Comparison of ENCODE assay signal across 25 cellular contexts in the genomic region with DNA sequence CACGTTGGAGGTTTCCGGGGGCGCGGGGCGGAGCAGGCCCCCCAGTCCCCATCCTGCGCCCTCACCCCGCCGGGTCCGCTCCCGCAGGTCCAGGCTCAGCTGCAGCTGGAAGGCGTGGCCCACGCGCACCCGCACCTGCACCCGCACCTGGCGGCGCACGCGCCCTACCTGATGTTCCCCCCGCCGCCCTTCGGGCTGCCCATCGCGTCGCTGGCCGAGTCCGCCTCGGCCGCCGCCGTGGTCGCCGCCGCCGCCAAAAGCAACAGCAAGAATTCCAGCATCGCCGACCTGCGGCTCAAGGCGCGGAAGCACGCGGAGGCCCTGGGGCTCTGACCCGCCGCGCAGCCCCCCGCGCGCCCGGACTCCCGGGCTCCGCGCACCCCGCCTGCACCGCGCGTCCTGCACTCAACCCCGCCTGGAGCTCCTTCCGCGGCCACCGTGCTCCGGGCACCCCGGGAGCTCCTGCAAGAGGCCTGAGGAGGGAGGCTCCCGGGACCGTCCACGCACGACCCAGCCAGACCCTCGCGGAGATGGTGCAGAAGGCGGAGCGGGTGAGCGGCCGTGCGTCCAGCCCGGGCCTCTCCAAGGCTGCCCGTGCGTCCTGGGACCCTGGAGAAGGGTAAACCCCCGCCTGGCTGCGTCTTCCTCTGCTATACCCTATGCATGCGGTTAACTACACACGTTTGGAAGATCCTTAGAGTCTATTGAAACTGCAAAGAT. TPM values are rescaled to one million over a fixed set of nuclear protein-coding genes. Genes with fewer than 3 reads are reported as not detected.
A peak's percentile ranks its signal among the peaks of the same experiment; 100 is the strongest.
DNase-seq lines count a peak whose midpoint lies in the region; ATAC-seq and TF ChIP-seq lines count a peak whose summit lies in the region.
"Had no signal": no experiment of that assay in that cellular context is flagged by ENCODE, and none has a peak within 500 bp of the region (broad histone marks: within the 10 kb centered on the region; RNA-seq: fewer than 3 reads in every experiment).

No MANE protein-coding gene starts in this region.

- H4K91ac ChIP-seq in neuronal stem cell (ENCODE audit: low read depth, low read length, poor library complexity): no peak overlapping the region

- H3K9me3 Mint-ChIP-seq in Caco-2 (ENCODE audit: unreplicated experiment): no peaks in the 10 kb centered on the region
- H3K9me3 Mint-ChIP-seq: activated B cell treated with CpG ODN at 0.5 μM for 24 hours; activated T-helper 17 cell treated with anti-CD3 and anti-CD28 coated beads, Interleukin-2, amount 50 U/mL, for 72 hours; memory B cell had no signal

- no peaks in the 10 kb centered on the region for H3K4me1 ChIP-seq in Caco-2
- no peaks in the 10 kb centered on the region for H3K4me1 ChIP-seq in HUES64 (ENCODE audit: insufficient read depth, low read length)
- peaks cover 0 to 3% of the 10 kb centered on the region in 2 donors for H3K4me1 ChIP-seq in neuronal stem cell (ENCODE audit: control insufficient read depth in 2 of 2, insufficient read depth in 1 of 2, low read depth in 1 of 2, low read length in 2 of 2)
- no peaks in the 10 kb centered on the region for H3K4me1 ChIP-seq in Karpas-422 (ENCODE audit: low read length)
- no peaks in the 10 kb centered on the region for H3K4me1 ChIP-seq in left lung

- H3K27ac Mint-ChIP-seq in Caco-2 (ENCODE audit: unreplicated experiment): no peak overlapping the region
- H3K27ac Mint-ChIP-seq: activated B cell treated with CpG ODN at 0.5 μM for 24 hours; activated T-helper 17 cell treated with anti-CD3 and anti-CD28 coated beads, Interleukin-2, amount 50 U/mL, for 72 hours; memory B cell; stimulated activated memory B cell treated with anti-CD40 and anti-IgM and Interleukin-4, amounts not matched to agents 10 μg/mL and 1 μg/mL and 100 μg/mL, for 72 hours had no signal

- H3K18ac ChIP-seq in neuronal stem cell (ENCODE audit: low read length): peak overlapping the region; percentile 91

- intact Hi-C loops in Caco-2 (cut with micrococcal nuclease; ENCODE audit: unreplicated experiment) (no loop called here), left lung (cut with DNase I) (no loop called here)

- H3K4me3 ChIP-seq in Caco-2 (ENCODE audit: low read depth, low read length) (peak overlapping the region; percentile 4; the same call in 1 of the 2 replicates), HUES64 (ENCODE audit: low read length) (peak overlapping the region; percentile 45), iPS-11a (ENCODE audit: low read depth, low read length) (peak overlapping the region; percentile 20), neuronal stem cell (ENCODE audit: low read length in 2 of 2) (no peak overlapping the region), Karpas-422 (ENCODE audit: low read length) (no peak overlapping the region), left lung (no peak overlapping the region)
- H3K4me3 ChIP-seq: cardiac muscle cell, dorsolateral prefrontal cortex, K562 had no signal

- peak overlapping the region; percentile 80 for H3K23ac ChIP-seq in neuronal stem cell (ENCODE audit: low read depth, low read length, poor library complexity)

- no peak overlapping the region; the same call in 1 of the 2 replicates for H3K9ac ChIP-seq in HUES64 (ENCODE audit: low read depth, low read length)
- peak overlapping the region; percentile 44 for H3K9ac ChIP-seq in neuronal stem cell (ENCODE audit: low read depth, low read length, poor library complexity)
- no peak overlapping the region for H3K9ac ChIP-seq in Karpas-422 (ENCODE audit: low read length)

- ATAC-seq in left lung (no peak), HG02884 (IDR thresholded peaks at IDR 0.05; ENCODE audit: unreplicated experiment) (no peak)
- ATAC-seq: activated T-helper 17 cell treated with anti-CD3 and anti-CD28 coated beads, Interleukin-2, amount 50 U/mL, for 72 hours; esophagus mucosa; K562; stimulated activated memory B cell treated with anti-CD40 and anti-IgM and Interleukin-4, amounts not matched to agents 10 μg/mL and 1 μg/mL and 100 μg/mL, for 72 hours had no signal

- H2BK5ac ChIP-seq in neuronal stem cell (ENCODE audit: low read length): no peak overlapping the region

- H3K4ac ChIP-seq in neuronal stem cell (ENCODE audit: low read length): no peak overlapping the region

- no peak overlapping the region for H2BK12ac ChIP-seq in neuronal stem cell (ENCODE audit: low read length)

- H3K9me3 ChIP-seq in Caco-2: no peaks in the 10 kb centered on the region
- H3K9me3 ChIP-seq in HUES64 (ENCODE audit: insufficient read depth, low read depth, low read length): no peaks in the 10 kb centered on the region
- H3K9me3 ChIP-seq in neuronal stem cell (replicated peaks in 1 of 2; ENCODE audit: control insufficient read depth in 2 of 2, insufficient read depth in 1 of 2, low read depth in 1 of 2, low read length in 2 of 2): peaks cover 0 to 11% of the 10 kb centered on the region in 2 donors
- no peaks in the 10 kb centered on the region for H3K9me3 ChIP-seq in Karpas-422 (ENCODE audit: low read length)
- H3K9me3 ChIP-seq in left lung: no peaks in the 10 kb centered on the region

- H3K36me3 ChIP-seq in Caco-2 (ENCODE audit: control insufficient read depth, insufficient read depth, low read length): no peaks in the 10 kb centered on the region
- no peaks in the 10 kb centered on the region for H3K36me3 ChIP-seq in HUES64 (ENCODE audit: insufficient read depth, low read length)
- H3K36me3 ChIP-seq in neuronal stem cell (replicated peaks in 1 of 2; ENCODE audit: control insufficient read depth in 2 of 2, insufficient read depth in 2 of 2, low read length in 2 of 2): no peaks in the 10 kb centered on the region
- no peaks in the 10 kb centered on the region for H3K36me3 ChIP-seq in Karpas-422 (ENCODE audit: insufficient read depth, low read length)
- no peaks in the 10 kb centered on the region for H3K36me3 ChIP-seq in left lung
- H3K36me3 ChIP-seq: cardiac muscle cell, tibial nerve had no signal

- peaks cover 11% of the 10 kb centered on the region for H3K27me3 Mint-ChIP-seq in Caco-2 (ENCODE audit: insufficient read depth, unreplicated experiment)

- no peaks in the 10 kb centered on the region for H3K27me3 ChIP-seq in Caco-2 (replicated peaks; ENCODE audit: control insufficient read depth, insufficient read depth, low read length)
- peaks cover 78% of the 10 kb centered on the region for H3K27me3 ChIP-seq in HUES64 (ENCODE audit: insufficient read depth, low read length)
- H3K27me3 ChIP-seq in neuronal stem cell (ENCODE audit: control insufficient read depth in 3 of 3, insufficient read depth in 3 of 3, low read depth in 1 of 3, low read length in 3 of 3): peaks cover 37 to 66% (median 40%) of the 10 kb centered on the region in 3 experiments
- no peaks in the 10 kb centered on the region for H3K27me3 ChIP-seq in Karpas-422 (ENCODE audit: low read length)
- peaks cover 23 to 64% of the 10 kb centered on the region in 2 donors for H3K27me3 ChIP-seq in left lung

- H3K79me2 ChIP-seq in Karpas-422 (ENCODE audit: low read length): no peaks in the 10 kb centered on the region

- DNase-seq in Caco-2 (no peak), neuronal stem cell (ENCODE audit: low spot score) (no peak), Karpas-422 (no peak), H4 (ENCODE audit: low spot score) (no peak), left lung (no peak)
- DNase-seq: activated B cell treated with CpG ODN at 0.5 μM for 24 hours, DMS53, NCI-H2029 treated with DMSO at 0.1 percent for 48 hours, NCI-H524 had no signal

- CTCF ChIA-PET in Caco-2 (lab: Charles Lee): no interaction called here

- H4K20me1 ChIP-seq in Karpas-422 (ENCODE audit: insufficient read depth, low read depth, low read length): no peaks in the 10 kb centered on the region

- no peaks in the 10 kb centered on the region for H3K9me2 ChIP-seq in Karpas-422 (replicated peaks; ENCODE audit: insufficient read depth, low read length)

- H3K4me3 Mint-ChIP-seq in Caco-2 (ENCODE audit: unreplicated experiment): peak overlapping the region; percentile 52
- H3K4me3 Mint-ChIP-seq: activated B cell treated with CpG ODN at 0.5 μM for 24 hours; activated T-helper 17 cell treated with anti-CD3 and anti-CD28 coated beads, Interleukin-2, amount 50 U/mL, for 72 hours; memory B cell; stimulated activated memory B cell treated with anti-CD40 and anti-IgM and Interleukin-4, amounts not matched to agents 10 μg/mL and 1 μg/mL and 100 μg/mL, for 72 hours had no signal

- no TSS peak for BruUV-seq in Caco-2 (replicated peaks; lab: Mats Ljungman, UMichigan)

- no peak overlapping the region for H4K8ac ChIP-seq in neuronal stem cell (ENCODE audit: low read depth, low read length)

- no peak overlapping the region for H2BK120ac ChIP-seq in neuronal stem cell (ENCODE audit: low read depth, low read length)

- WGBS in HUES64: under 1% methylated on average over 80 of the region's 80 CpGs
- no CpG with 5 or more reads among the region's 80 CpGs for WGBS in neuronal stem cell (ENCODE audit: extremely low coverage in 2 of 2, insufficient read length in 2 of 2, insufficient replicate concordance in 1 of 2), 2 donors

- no peak for TF ChIP-seq CTCF in Caco-2 (IDR thresholded peaks at IDR 0.05; ENCODE audit: insufficient read depth in 1 of 2, low read depth in 1 of 2, low read length in 1 of 2, severe bottlenecking in 1 of 2, unreplicated experiment in 1 of 2)
- TF ChIP-seq CTCF in left lung (IDR thresholded peaks at IDR 0.05): no peak

- no peaks in the 10 kb centered on the region for H3K79me1 ChIP-seq in neuronal stem cell (ENCODE audit: low read depth, low read length)

- H3K4me1 Mint-ChIP-seq in Caco-2 (ENCODE audit: low read depth, unreplicated experiment): no peaks in the 10 kb centered on the region
- H3K4me1 Mint-ChIP-seq: activated B cell treated with CpG ODN at 0.5 μM for 24 hours; activated T-helper 17 cell treated with anti-CD3 and anti-CD28 coated beads, Interleukin-2, amount 50 U/mL, for 72 hours; memory B cell; stimulated activated memory B cell treated with anti-CD40 and anti-IgM and Interleukin-4, amounts not matched to agents 10 μg/mL and 1 μg/mL and 100 μg/mL, for 72 hours had no signal

- H3K4me2 ChIP-seq in neuronal stem cell (ENCODE audit: insufficient read depth, low read length, poor library complexity, severe bottlenecking) (peak overlapping the region; percentile 54), Karpas-422 (ENCODE audit: low read depth, low read length, poor library complexity, severe bottlenecking) (no peak overlapping the region)

- H3K27ac ChIP-seq in HUES64 (ENCODE audit: low read depth, low read length) (no peak overlapping the region), neuronal stem cell (replicated peaks; ENCODE audit: low read length) (no peak overlapping the region), Karpas-422 (ENCODE audit: low read length) (no peak overlapping the region), left lung (no peak overlapping the region)
- H3K27ac ChIP-seq: cardiac muscle cell, dorsolateral prefrontal cortex, HL-60, tibial nerve had no signal

- H2AFZ ChIP-seq in neuronal stem cell (ENCODE audit: low read length) (no peak overlapping the region), Karpas-422 (ENCODE audit: low read length) (no peak overlapping the region)

- peak overlapping the region; percentile 56 for H3K14ac ChIP-seq in neuronal stem cell (ENCODE audit: low read length)

- POLR2A ChIA-PET in Caco-2 (lab: Charles Lee): no interaction called here

- H3K36me3 Mint-ChIP-seq in Caco-2 (ENCODE audit: insufficient read depth, unreplicated experiment): no peaks in the 10 kb centered on the region
- H3K36me3 Mint-ChIP-seq: memory B cell; stimulated activated memory B cell treated with anti-CD40 and anti-IgM and Interleukin-4, amounts not matched to agents 10 μg/mL and 1 μg/mL and 100 μg/mL, for 72 hours had no signal

- H2BK15ac ChIP-seq in neuronal stem cell (ENCODE audit: low read length): no peak overlapping the region

- peak overlapping the region; percentile 74 for H2AK5ac ChIP-seq in neuronal stem cell (ENCODE audit: low read depth, low read length)

RNA-seq across cellular contexts. Expression of gene SHOX, which starts 13.9 kb away (rescaled TPM):
- not detected in 2 replicates for total RNA-seq in Caco-2 (2022)
- polyA plus RNA-seq in HUES64 (2013, experiment 1 of 2): 0.10 TPM
- 0.06 TPM for polyA plus RNA-seq in HUES64 (2013, experiment 2 of 2)
- not detected for polyA plus RNA-seq in neuronal stem cell (2013, experiment 1 of 2)
- polyA plus RNA-seq in neuronal stem cell (2013, experiment 2 of 2): not detected
- total RNA-seq in Karpas-422 (2014; rRNA removed; shearing (Covaris generic); ENCODE audit: low replicate concordance): 0.36 TPM in 1 of 2 replicates, not detected in the other
- 0.08 TPM in 1 of 2 replicates, not detected in the other for total RNA-seq in H4 (2014; rRNA removed; shearing (Covaris generic))
- total RNA-seq in left lung: not detected
- total RNA-seq: activated B cell treated with CpG ODN at 0.5 μM for 24 hours; activated T-helper 17 cell treated with anti-CD3 and anti-CD28 coated beads, Interleukin-2, amount 50 U/mL, for 72 hours; cardiac muscle cell; esophagus mucosa; glomerular endothelial cell; K562; renal cortical epithelial cell; T-helper 2 cell treated with Interferon-gamma antibody and Interleukin-4, amounts not matched to agents 100 ng/mL and 5 ng/mL, for 36 hours had no signal
- polyA plus RNA-seq: cardiac muscle cell, K562, keratinocyte had no signal

Comparison
In these comparisons a context has a peak if more than half of its experiments do, and no peak if none do; other contexts are left out.
1. H3K4me3 ChIP-seq: peak in Caco-2 (single experiment), HUES64 (single experiment) and iPS-11a (single experiment); none in neuronal stem cell (0 of 2), Karpas-422 (single experiment) and left lung (0 of 2).